24 cellular contexts compared by ENCODE assay signal in the genomic region with DNA sequence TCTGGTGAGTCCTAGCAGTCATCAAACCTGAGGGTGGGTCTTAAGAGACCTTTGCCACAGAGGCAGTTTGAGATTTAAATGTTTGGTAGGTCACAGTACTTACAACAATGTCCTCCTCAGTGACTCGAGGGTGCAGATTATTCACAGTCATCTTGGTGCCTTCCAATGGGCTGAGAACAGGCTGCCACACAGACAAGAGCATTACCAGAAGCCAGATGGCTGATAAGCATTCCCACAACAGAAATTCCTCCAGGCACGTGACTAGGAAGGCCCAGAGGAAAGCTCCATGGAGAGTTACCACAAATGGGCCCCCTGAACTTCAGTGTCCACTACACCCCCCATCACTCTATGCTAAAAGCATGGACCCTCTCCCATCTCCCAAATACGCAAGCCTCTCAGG. TPM values are rescaled to one million over a fixed set of nuclear protein-coding genes. Genes with fewer than 3 reads are reported as not detected.
DNase-seq lines count a peak whose midpoint lies in the region; TF ChIP-seq lines count a peak whose summit lies in the region.
"Had no signal": no experiment of that assay in that cellular context is flagged by ENCODE, and none has a peak within 500 bp of the region (broad histone marks: within the 10 kb centered on the region; RNA-seq: fewer than 3 reads in every experiment).

No MANE protein-coding gene starts in this region.

- in situ Hi-C loops in mammary epithelial cell (cut with MboI; ENCODE audit: low sequenced_read_pairs in 2 of 2): no loop called here

- H3K4me1 Mint-ChIP-seq in MCF 10A (ENCODE audit: insufficient read depth, unreplicated experiment): no peaks in the 10 kb centered on the region

- H3K79me2 ChIP-seq in mammary epithelial cell (ENCODE audit: insufficient read depth, low read length): peaks cover 22% of the 10 kb centered on the region

- peaks cover 21% of the 10 kb centered on the region for H3K36me3 ChIP-seq in mammary epithelial cell (ENCODE audit: insufficient read depth, low read length)

- no peaks in the 10 kb centered on the region for H3K4me1 ChIP-seq in mammary epithelial cell (ENCODE audit: insufficient read depth, low read length)
- H3K4me1 ChIP-seq: A549 had no signal

- CTCF ChIA-PET in MCF 10A (lab: Yijun Ruan, JAX) (interaction anchor here (0.6 to 0.7 kb wide), 3 partner anchors 85 to 361 kb away, joined by 3 read pairs; no protein-coding TSS in a partner anchor), mammary epithelial cell (lab: Charles Lee; ENCODE audit: low non-redundant PET) (no interaction called here)

- BruUV-seq in MCF 10A (replicated peaks; lab: Mats Ljungman, UMichigan) (no TSS peak), mammary epithelial cell (replicated peaks; lab: Mats Ljungman, UMichigan) (no TSS peak)

- TF ChIP-seq CTCF in MCF 10A (IDR thresholded peaks at IDR 0.05; ENCODE audit: unreplicated experiment): no peak
- no peak for TF ChIP-seq CTCF in mammary epithelial cell (conservative IDR thresholded peaks at IDR 0.05 in 1 of 2, IDR thresholded peaks at IDR 0.05 in 1 of 2; ENCODE audit: extremely low read depth in 1 of 2, insufficient read depth in 1 of 2, low read depth in 1 of 2, low read length in 2 of 2)
- TF ChIP-seq CTCF in fibroblast of the aortic adventitia (IDR thresholded peaks at IDR 0.05; ENCODE audit: insufficient read depth, low read length): no peak

- no peak overlapping the region for H3K4me3 Mint-ChIP-seq in MCF 10A (ENCODE audit: unreplicated experiment)

- H4K20me1 ChIP-seq in mammary epithelial cell (ENCODE audit: insufficient read depth, low read length): no peaks in the 10 kb centered on the region

- intact Hi-C loops in MCF 10A (cut with micrococcal nuclease) (no loop called here), mammary epithelial cell (cut with micrococcal nuclease) (no loop called here)

- peak overlapping the region; percentile 13 for H3K27ac Mint-ChIP-seq in MCF 10A (ENCODE audit: low read depth, unreplicated experiment)

- WGBS in mammary epithelial cell (ENCODE audit: low coverage, missing lambda C conversion rate): 77% methylated on average over 3 of the region's 3 CpGs

- POLR2A ChIA-PET in MCF 10A (lab: Yijun Ruan, JAX): interaction anchor here (0.6 to 1.9 kb wide), 3 partner anchors 20 to 284 kb away, joined by 3 to 4 read pairs (median 4); a partner anchor contains a TSS

- H3K9ac ChIP-seq in mammary epithelial cell (ENCODE audit: insufficient read depth, low read length): no peak overlapping the region

- no peak overlapping the region for H2AFZ ChIP-seq in mammary epithelial cell (ENCODE audit: low read depth, low read length)

- H3K27me3 ChIP-seq in mammary epithelial cell (ENCODE audit: insufficient read depth, low read length): no peaks in the 10 kb centered on the region
- H3K27me3 ChIP-seq: brain microvascular endothelial cell had no signal

- peaks cover 91% of the 10 kb centered on the region for H3K36me3 Mint-ChIP-seq in MCF 10A (ENCODE audit: insufficient read depth, unreplicated experiment)

- dilution Hi-C loops in mammary epithelial cell (cut with HindIII; ENCODE audit: low sequenced_read_pairs): loop anchor here (5.0 kb wide), 1 partner anchor 68 kb away; no protein-coding TSS in a partner anchor

- no peak for DNase-seq in MCF 10A (ENCODE audit: unreplicated experiment)
- DNase-seq in mammary epithelial cell: no peak
- peak; percentile 32 for DNase-seq in fibroblast of the aortic adventitia (ENCODE audit: low read depth)
- DNase-seq in islet precursor cell: peak; percentile 86
- DNase-seq in substantia nigra (lab: John Stamatoyannopoulos, UW): no peak
- no peak for DNase-seq in stimulated activated naive CD4-positive, alpha-beta T cell treated with Interleukin-2 at 50 U/mL for 16 hours (lab: John Stamatoyannopoulos, UW)
- no peak for DNase-seq in activated CD4-positive, alpha-beta T cell treated with anti-CD3 and anti-CD28 coated beads for 4 hours
- DNase-seq in mucosa of gallbladder (ENCODE audit: low spot score): no peak
- DNase-seq: activated CD4-positive, alpha-beta T cell treated with anti-CD3 and anti-CD28 coated beads, Interleukin-2, amount 50 U/mL, for 4 hours; activated CD8-positive, alpha-beta memory T cell treated with anti-CD3 and anti-CD28 coated beads, Interleukin-2, amount 50 U/mL, for 4 hours; activated effector memory CD4-positive, alpha-beta T cell treated with anti-CD3 and anti-CD28 coated beads, Interleukin-2, amount 50 U/mL, for 16 hours; brain microvascular endothelial cell; cortex of kidney; DMS53; GF-D8; left colon; midbrain; NCI-H1417; NCI-H2081; NCI-H82 had no signal

- no peaks in the 10 kb centered on the region for H3K9me3 Mint-ChIP-seq in MCF 10A (ENCODE audit: unreplicated experiment)

- no peak overlapping the region for H3K4me2 ChIP-seq in mammary epithelial cell (ENCODE audit: insufficient read depth, low read depth, low read length)
- H3K4me2 ChIP-seq: A549 had no signal

- H3K4me3 ChIP-seq in mammary epithelial cell (replicated peaks in 1 of 3; ENCODE audit: insufficient read depth in 1 of 3, low read depth in 2 of 3, low read length in 3 of 3) (no peak overlapping the region), fibroblast of the aortic adventitia (ENCODE audit: low read depth, low read length) (no peak overlapping the region)
- H3K4me3 ChIP-seq: A549 had no signal

- no peaks in the 10 kb centered on the region for H3K27me3 Mint-ChIP-seq in MCF 10A (ENCODE audit: insufficient read depth, unreplicated experiment)

- H3K27ac ChIP-seq in mammary epithelial cell (ENCODE audit: insufficient read depth, low read depth, low read length) (no peak overlapping the region), substantia nigra (ENCODE audit: low read depth, low read length, poor library complexity, severe bottlenecking) (peak overlapping the region; percentile 32)
- H3K27ac ChIP-seq: A549, brain microvascular endothelial cell had no signal

- no peaks in the 10 kb centered on the region for H3K9me3 ChIP-seq in mammary epithelial cell (replicated peaks; ENCODE audit: insufficient read depth, low read length)
- H3K9me3 ChIP-seq: A549 had no signal

RNA-seq across cellular contexts. Expression of a gene that starts 19.2 kb away (rescaled TPM):
- total RNA-seq in MCF 10A (2022) (49.7 and 51.3 TPM in 2 replicates), mammary epithelial cell (10 to 100 TPM; 21.5 to 53.6 TPM), fibroblast of the aortic adventitia (ENCODE audit: low replicate concordance) (28.6 and 34.1 TPM in 2 replicates), mucosa of gallbladder (75.8 TPM)
- 33.1 TPM for polyA plus RNA-seq in mammary epithelial cell
- 50.5 TPM for polyA minus RNA-seq in mammary epithelial cell

RNA-seq across cellular contexts. Expression of a gene that starts 41.7 kb away (rescaled TPM):
- total RNA-seq in MCF 10A (2022): 0.75 TPM in 1 of 2 replicates, not detected in the other
- 1 to 10 TPM; 1.7 to 2.3 TPM for total RNA-seq in mammary epithelial cell
- 1.4 TPM for polyA plus RNA-seq in mammary epithelial cell
- not detected for polyA minus RNA-seq in mammary epithelial cell
- 2.0 and 2.2 TPM in 2 replicates for total RNA-seq in fibroblast of the aortic adventitia (ENCODE audit: low replicate concordance)
- 2.9 TPM for total RNA-seq in mucosa of gallbladder

RNA-seq across cellular contexts. Expression of a gene that starts 45.0 kb away (rescaled TPM):
- total RNA-seq in MCF 10A (2022): 0.83 and 1.1 TPM in 2 replicates
- 1 to 10 TPM in 1 of 2 donors, not detected in 1; 1.2 TPM for total RNA-seq in mammary epithelial cell
- not detected for polyA plus RNA-seq in mammary epithelial cell
- polyA minus RNA-seq in mammary epithelial cell: not detected
- total RNA-seq in fibroblast of the aortic adventitia (ENCODE audit: low replicate concordance): 1.5 and 3.5 TPM in 2 replicates
- total RNA-seq in mucosa of gallbladder: 1.7 TPM
- total RNA-seq: M059J had no signal
- polyA plus RNA-seq: A549, neural cell, urinary bladder had no signal

RNA-seq across cellular contexts. Expression of a gene that starts 53.8 kb away (rescaled TPM):
- total RNA-seq in MCF 10A (2022): 104 and 114 TPM in 2 replicates
- total RNA-seq in mammary epithelial cell: 100 to 1,000 TPM in 1 of 2 donors, 10 to 100 TPM in 1; 80.4 to 181 TPM
- 125 TPM for polyA plus RNA-seq in mammary epithelial cell
- polyA minus RNA-seq in mammary epithelial cell: 196 TPM
- 44.4 and 113 TPM in 2 replicates for total RNA-seq in fibroblast of the aortic adventitia (ENCODE audit: low replicate concordance)
- total RNA-seq in mucosa of gallbladder: 240 TPM

Comparison
In these comparisons a context has a peak if more than half of its experiments do, and no peak if none do; other contexts are left out.
1. DNase-seq: peak in fibroblast of the aortic adventitia (single experiment) and islet precursor cell (single experiment); none in MCF 10A (single experiment), mammary epithelial cell (single experiment), substantia nigra (0 of 49), stimulated activated naive CD4-positive, alpha-beta T cell treated with Interleukin-2 at 50 U/mL for 16 hours (single experiment), activated CD4-positive, alpha-beta T cell treated with anti-CD3 and anti-CD28 coated beads for 4 hours (0 of 2) and mucosa of gallbladder (single experiment).